In the genomic region with DNA sequence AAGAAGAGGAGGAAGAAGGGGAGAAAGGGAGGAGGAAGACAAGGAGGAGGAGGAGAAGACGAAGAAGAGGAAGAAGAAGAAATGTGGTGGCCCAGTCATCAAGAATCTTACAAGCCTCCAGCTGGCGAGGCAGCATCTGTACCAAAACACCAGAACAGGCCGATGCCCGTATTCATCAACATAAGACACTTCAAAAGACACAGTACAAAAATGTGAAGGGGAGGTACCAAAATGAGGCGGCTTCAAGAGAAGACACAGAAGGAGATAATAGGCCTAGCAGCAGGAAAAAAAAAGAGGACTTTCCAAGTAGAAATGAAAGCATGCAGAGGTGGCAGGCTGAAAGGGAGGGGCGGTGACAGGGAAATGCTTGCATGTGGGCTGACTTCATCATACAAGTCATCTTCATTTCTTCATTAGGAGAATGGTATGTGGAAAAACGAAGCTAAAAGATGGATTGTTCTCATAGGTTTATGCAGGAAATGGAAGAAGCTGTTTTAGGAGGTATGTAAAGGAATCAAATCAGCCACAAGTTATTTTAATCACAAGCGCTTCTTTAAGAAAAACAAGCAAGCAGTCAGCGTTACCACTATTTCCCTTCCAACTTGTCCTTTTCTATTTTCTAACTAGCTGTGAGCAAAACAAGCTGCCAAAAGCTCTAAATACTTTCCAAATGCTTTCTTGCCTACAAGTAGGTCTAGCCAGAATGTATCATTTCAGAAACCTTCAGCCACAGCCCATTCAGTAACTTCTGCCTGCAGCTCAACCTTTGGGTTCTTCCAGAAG, we compare ENCODE assay signal across 8 cellular contexts.
A peak's percentile ranks its signal among the peaks of the same experiment; 100 is the strongest.
DNase-seq lines count a peak whose midpoint lies in the region; TF ChIP-seq lines count a peak whose summit lies in the region.

No MANE protein-coding gene starts in this region.

- no peak overlapping the region for H2AK5ac ChIP-seq in trophoblast cell (ENCODE audit: low read length)

- H4K91ac ChIP-seq in trophoblast cell (ENCODE audit: low read depth, low read length): no peak overlapping the region

- H2BK12ac ChIP-seq in trophoblast cell (ENCODE audit: low read length): no peak overlapping the region

- no peaks in the 10 kb centered on the region for H3K9me3 Mint-ChIP-seq in activated CD4-positive, alpha-beta T cell treated with anti-CD3 and anti-CD28 coated beads, Interleukin-2, amount 10 ng/mL, durations not matched to agents 7 days and 5 days

- no peaks in the 10 kb centered on the region for H3K9me3 ChIP-seq in esophagus squamous epithelium
- H3K9me3 ChIP-seq in trophoblast cell (ENCODE audit: insufficient read depth, low read depth, low read length): no peaks in the 10 kb centered on the region

- peak overlapping the region; percentile 55 for H3K4me3 Mint-ChIP-seq in activated CD4-positive, alpha-beta T cell treated with anti-CD3 and anti-CD28 coated beads, Interleukin-2, amount 10 ng/mL, durations not matched to agents 7 days and 5 days

- H3K27ac Mint-ChIP-seq in activated CD4-positive, alpha-beta T cell treated with anti-CD3 and anti-CD28 coated beads, Interleukin-2, amount 10 ng/mL, durations not matched to agents 7 days and 5 days: peak overlapping the region; percentile 88

- no peak for TF ChIP-seq POLR2A in esophagus squamous epithelium (IDR thresholded peaks at IDR 0.05)

- no peak overlapping the region for H4K12ac ChIP-seq in trophoblast cell (ENCODE audit: low read depth, low read length)

- no peak overlapping the region for H3K9ac ChIP-seq in trophoblast cell (ENCODE audit: low read length)

- no peak overlapping the region for H3K14ac ChIP-seq in trophoblast cell (ENCODE audit: low read length)

- no peaks in the 10 kb centered on the region for H3K79me1 ChIP-seq in trophoblast cell (ENCODE audit: low read length)

- intact Hi-C loops in esophagus squamous epithelium (cut with DNase I): no loop called here

- no peaks in the 10 kb centered on the region for H3K27me3 Mint-ChIP-seq in activated CD4-positive, alpha-beta T cell treated with anti-CD3 and anti-CD28 coated beads, Interleukin-2, amount 10 ng/mL, durations not matched to agents 7 days and 5 days

- H2BK5ac ChIP-seq in trophoblast cell (ENCODE audit: low read depth, low read length, poor library complexity): no peak overlapping the region

- no peak overlapping the region for H3K23ac ChIP-seq in trophoblast cell (ENCODE audit: low read length)

- H3K4me2 ChIP-seq in trophoblast cell (ENCODE audit: low read length): no peak overlapping the region

- H3K27ac ChIP-seq in esophagus squamous epithelium (peak overlapping the region; percentile 33 to 82 (median 65)), trophoblast cell (ENCODE audit: low read depth, low read length) (no peak overlapping the region)

- H3K18ac ChIP-seq in trophoblast cell (ENCODE audit: low read length): no peak overlapping the region

- H4K8ac ChIP-seq in trophoblast cell (ENCODE audit: low read depth, low read length): no peak overlapping the region

- DNase-seq in GM03348 (ENCODE audit: low spot score): peak; percentile 82
- DNase-seq in activated CD4-positive, alpha-beta T cell treated with anti-CD3 and anti-CD28 coated beads, Interleukin-2, amount 10 ng/mL, durations not matched to agents 7 days and 5 days: peak; percentile 63
- DNase-seq in esophagus squamous epithelium (lab: John Stamatoyannopoulos, UW): no peak
- DNase-seq in trophoblast cell: peak; percentile 81 to 83
- DNase-seq in SW480 (ENCODE audit: low spot score): no peak
- no peak for DNase-seq in NCI-H226
- DNase-seq in NCI-H146 (lab: John Stamatoyannopoulos, UW): no peak
- DNase-seq in NCI-H1092 treated with DMSO at 0.1 percent for 48 hours (lab: John Stamatoyannopoulos, UW): no peak

- no peak overlapping the region for H2BK120ac ChIP-seq in trophoblast cell (ENCODE audit: insufficient read depth, low read length, poor library complexity)

- peaks cover 28% of the 10 kb centered on the region for H3K36me3 Mint-ChIP-seq in activated CD4-positive, alpha-beta T cell treated with anti-CD3 and anti-CD28 coated beads, Interleukin-2, amount 10 ng/mL, durations not matched to agents 7 days and 5 days (ENCODE audit: low read depth)

- H2AFZ ChIP-seq in trophoblast cell (ENCODE audit: insufficient read depth, low read length, poor library complexity): no peak overlapping the region

- 22 to 48% methylated on average over 9 of the region's 9 CpGs for WGBS in esophagus squamous epithelium, 2 donors
- no CpG with 5 or more reads among the region's 9 CpGs for WGBS in trophoblast cell (ENCODE audit: extremely low coverage, insufficient coverage, insufficient read length)

- POLR2A ChIA-PET in activated CD4-positive, alpha-beta T cell treated with anti-CD3 and anti-CD28 coated beads, Interleukin-2, amount 10 ng/mL, durations not matched to agents 7 days and 5 days (lab: Charles Lee): no interaction called here

- peak overlapping the region in 2 of 4 donors; percentile 5 to 39 for H3K4me3 ChIP-seq in esophagus squamous epithelium
- H3K4me3 ChIP-seq in trophoblast cell (ENCODE audit: low read depth, low read length): no peak overlapping the region

- no peak for TF ChIP-seq CTCF in esophagus squamous epithelium (IDR thresholded peaks at IDR 0.05)

- H3K4me1 Mint-ChIP-seq in activated CD4-positive, alpha-beta T cell treated with anti-CD3 and anti-CD28 coated beads, Interleukin-2, amount 10 ng/mL, durations not matched to agents 7 days and 5 days: peaks cover 41% of the 10 kb centered on the region

- H3K27me3 ChIP-seq in esophagus squamous epithelium: no peaks in the 10 kb centered on the region
- H3K27me3 ChIP-seq in trophoblast cell (ENCODE audit: insufficient read depth, low read length): no peaks in the 10 kb centered on the region

- H3K79me2 ChIP-seq in trophoblast cell (ENCODE audit: control insufficient read depth, insufficient read depth, low read length, poor library complexity): no peaks in the 10 kb centered on the region

- H3K4me1 ChIP-seq in esophagus squamous epithelium (peaks cover 5 to 24% (median 15%) of the 10 kb centered on the region in 3 donors), trophoblast cell (ENCODE audit: control insufficient read depth in 1 of 2, insufficient read depth in 2 of 2, low read length in 2 of 2) (no peaks in the 10 kb centered on the region)

- H3K36me3 ChIP-seq in esophagus squamous epithelium (peaks cover 0 to 24% (median 0%) of the 10 kb centered on the region in 3 donors), trophoblast cell (ENCODE audit: control insufficient read depth in 1 of 2, insufficient read depth in 2 of 2, low read length in 2 of 2) (peaks cover 2 to 7% of the 10 kb centered on the region in 2 experiments)

- H3K4ac ChIP-seq in trophoblast cell (ENCODE audit: low read depth, low read length): no peak overlapping the region

- CTCF ChIA-PET in activated CD4-positive, alpha-beta T cell treated with anti-CD3 and anti-CD28 coated beads, Interleukin-2, amount 10 ng/mL, durations not matched to agents 7 days and 5 days (lab: Charles Lee): interaction anchor here (0.5 to 1.5 kb wide), 6 partner anchors 13 to 339 kb away, joined by 3 read pairs; no protein-coding TSS in a partner anchor

Comparison
In these comparisons a context has a peak if more than half of its experiments do, and no peak if none do; other contexts are left out.
1. DNase-seq: peak in GM03348 (single experiment), activated CD4-positive, alpha-beta T cell treated with anti-CD3 and anti-CD28 coated beads, Interleukin-2, amount 10 ng/mL, durations not matched to agents 7 days and 5 days (single experiment) and trophoblast cell (2 of 2); none in esophagus squamous epithelium (single experiment), SW480 (single experiment), NCI-H226 (single experiment), NCI-H146 (single experiment) and NCI-H1092 treated with DMSO at 0.1 percent for 48 hours (single experiment).